Comparison of ENCODE assay signal across 12 cellular contexts in genomic region chr12:25058619-25059018, GRCh38.
DNase-seq lines count a peak whose midpoint lies in the region; ATAC-seq and TF ChIP-seq lines count a peak whose summit lies in the region.
"Had no signal": no experiment of that assay in that cellular context is flagged by ENCODE, and none has a peak within 500 bp of the region (broad histone marks: within the 10 kb centered on the region; RNA-seq: fewer than 3 reads in every experiment).

No MANE protein-coding gene starts in this region.

- intact Hi-C loops in left ventricle myocardium inferior (cut with micrococcal nuclease) = no loop called here

- no peak overlapping the region for H3K4me3 Mint-ChIP-seq in glutamatergic neuron (ENCODE audit: unreplicated experiment)
- H3K4me3 Mint-ChIP-seq: activated T-cell treated with anti-CD3 and anti-CD28 coated beads, Interleukin-2, amount 50 U/mL, for 4 hours had no signal

- peaks cover 3% of the 10 kb centered on the region; the same call in 1 of the 2 replicates for H3K4me1 ChIP-seq in BLaER1
- no peaks in the 10 kb centered on the region for H3K4me1 ChIP-seq in left ventricle myocardium inferior

- H3K9me3 ChIP-seq in BLaER1 (no peaks in the 10 kb centered on the region), left ventricle myocardium inferior (replicated peaks) (no peaks in the 10 kb centered on the region)

- H3K27ac Mint-ChIP-seq in glutamatergic neuron (ENCODE audit: unreplicated experiment) = no peak overlapping the region
- H3K27ac Mint-ChIP-seq: T-helper 2 cell treated with Interferon-gamma antibody and Interleukin-4, amounts not matched to agents 5 μg/mL and 100 μg/mL, for 36 hours had no signal

- H3K4me2 ChIP-seq in BLaER1 = peak overlapping the region; percentile 94

- H3K9ac ChIP-seq in BLaER1 = peak overlapping the region; percentile 96

- no peaks in the 10 kb centered on the region for H3K4me1 Mint-ChIP-seq in glutamatergic neuron (ENCODE audit: low read depth, unreplicated experiment)

- H3K27me3 ChIP-seq in BLaER1 (no peaks in the 10 kb centered on the region), left ventricle myocardium inferior (ENCODE audit: low read depth) (no peaks in the 10 kb centered on the region)

- H3K36me3 ChIP-seq in BLaER1 = peaks cover 96% of the 10 kb centered on the region
- no peaks in the 10 kb centered on the region for H3K36me3 ChIP-seq in left ventricle myocardium inferior

- no peaks in the 10 kb centered on the region for H3K36me3 Mint-ChIP-seq in glutamatergic neuron (ENCODE audit: unreplicated experiment)

- H3K9me3 Mint-ChIP-seq in glutamatergic neuron (ENCODE audit: unreplicated experiment) = no peaks in the 10 kb centered on the region
- H3K9me3 Mint-ChIP-seq: activated T-cell treated with anti-CD3 and anti-CD28 coated beads, Interleukin-2, amount 50 U/mL, for 4 hours; T-helper 2 cell treated with Interferon-gamma antibody and Interleukin-4, amounts not matched to agents 5 μg/mL and 100 μg/mL, for 36 hours had no signal

- H3K4me3 ChIP-seq in BLaER1 (peak overlapping the region; percentile 79), left ventricle myocardium inferior (no peak overlapping the region)

- no peaks in the 10 kb centered on the region for H3K27me3 Mint-ChIP-seq in glutamatergic neuron (ENCODE audit: unreplicated experiment)

- H4K20me1 ChIP-seq in BLaER1 = peaks cover 29% of the 10 kb centered on the region; the same call in 1 of the 2 replicates

- DNase-seq in glutamatergic neuron = no peak
- no peak for DNase-seq in left ventricle myocardium inferior
- DNase-seq in hippocampal formation (lab: John Stamatoyannopoulos, UW) = no peak
- DNase-seq in central memory CD4-positive, alpha-beta T cell = no peak
- DNase-seq: activated T-cell treated with anti-CD3 and anti-CD28 coated beads, Interleukin-2, amount 50 U/mL, for 4 hours; mammary epithelial cell; NCI-H82 had no signal

- TF ChIP-seq CTCF in glutamatergic neuron (IDR thresholded peaks at IDR 0.05; ENCODE audit: partially characterized antibody, unreplicated experiment) (no peak), left ventricle myocardium inferior (IDR thresholded peaks at IDR 0.05; ENCODE audit: borderline replicate concordance) (no peak)

- peak; percentile 61 for ATAC-seq in GM18907 (IDR thresholded peaks at IDR 0.05; ENCODE audit: unreplicated experiment)
- peak; percentile 36 for ATAC-seq in HG02623 (IDR thresholded peaks at IDR 0.05; ENCODE audit: unreplicated experiment)
- ATAC-seq in HG03575 (IDR thresholded peaks at IDR 0.05; ENCODE audit: extremely low read depth, insufficient number of reproducible peaks, low FRiP score, unreplicated experiment) = peak; percentile 39
- ATAC-seq: activated T-cell treated with anti-CD3 and anti-CD28 coated beads, Interleukin-2, amount 50 U/mL, for 4 hours had no signal

- H3K27ac ChIP-seq in BLaER1 (peak overlapping the region; percentile 99), left ventricle myocardium inferior (replicated peaks) (no peak overlapping the region)
